ENCODE assay signal across 14 cellular contexts in genomic region chr11:123169821-123170220, GRCh38. TPM values are rescaled to one million over a fixed set of nuclear protein-coding genes. Genes with fewer than 3 reads are reported as not detected.
DNase-seq lines count a peak whose midpoint lies in the region; ATAC-seq and TF ChIP-seq lines count a peak whose summit lies in the region.
"Had no signal": no experiment of that assay in that cellular context is flagged by ENCODE, and none has a peak within 500 bp of the region (broad histone marks: within the 10 kb centered on the region; RNA-seq: fewer than 3 reads in every experiment).

No MANE protein-coding gene starts in this region.

- no peak for TF ChIP-seq CTCF in psoas muscle (IDR thresholded peaks at IDR 0.05)
- TF ChIP-seq CTCF in esophagus squamous epithelium (IDR thresholded peaks at IDR 0.05) = no peak
- no peak for TF ChIP-seq CTCF in omental fat pad (IDR thresholded peaks at IDR 0.05)

- H3K9ac ChIP-seq in HUES48 (ENCODE audit: low read depth, low read length) (no peak overlapping the region), adipocyte (ENCODE audit: low read length) (peak overlapping the region; percentile 4), muscle layer of colon (ENCODE audit: low read length) (no peak overlapping the region)

- TF ChIP-seq POLR2A in esophagus squamous epithelium (IDR thresholded peaks at IDR 0.05) = no peak

- intact Hi-C loops in psoas muscle (cut with DNase I) = no loop called here
- intact Hi-C loops in esophagus squamous epithelium (cut with DNase I) = loop anchor here (10.0 kb wide), 1 partner anchor 75 kb away; no protein-coding TSS in a partner anchor

- no peaks in the 10 kb centered on the region for H3K9me3 ChIP-seq in HUES48 (ENCODE audit: control insufficient read depth, insufficient read depth, low read length)
- H3K9me3 ChIP-seq in adipocyte (ENCODE audit: control insufficient read depth, low read length) = no peaks in the 10 kb centered on the region
- no peaks in the 10 kb centered on the region for H3K9me3 ChIP-seq in muscle layer of colon (ENCODE audit: low read length)
- H3K9me3 ChIP-seq in psoas muscle = no peaks in the 10 kb centered on the region
- H3K9me3 ChIP-seq in esophagus squamous epithelium = no peaks in the 10 kb centered on the region
- H3K9me3 ChIP-seq: A549, Caco-2 had no signal

- H3K36me3 ChIP-seq in HUES48 (ENCODE audit: control insufficient read depth, insufficient read depth, low read length) (no peaks in the 10 kb centered on the region), adipocyte (ENCODE audit: control insufficient read depth, insufficient read depth, low read length, severe bottlenecking) (peaks cover 39% of the 10 kb centered on the region), muscle layer of colon (ENCODE audit: insufficient read depth, low read length) (no peaks in the 10 kb centered on the region), psoas muscle (ENCODE audit: insufficient read depth in 1 of 2, low read depth in 1 of 2) (no peaks in the 10 kb centered on the region), esophagus squamous epithelium (no peaks in the 10 kb centered on the region)

- peaks cover 41% of the 10 kb centered on the region for H3K4me1 ChIP-seq in HUES48 (ENCODE audit: control insufficient read depth, insufficient read depth, low read length)
- H3K4me1 ChIP-seq in adipocyte (ENCODE audit: control insufficient read depth, insufficient read depth, low read length) = peaks cover 78% of the 10 kb centered on the region
- H3K4me1 ChIP-seq in muscle layer of colon (ENCODE audit: insufficient read depth, low read length) = peaks cover 51% of the 10 kb centered on the region
- H3K4me1 ChIP-seq in psoas muscle = no peaks in the 10 kb centered on the region
- H3K4me1 ChIP-seq in esophagus squamous epithelium = peaks cover 0 to 28% (median 7%) of the 10 kb centered on the region in 3 donors

- H3K27ac ChIP-seq in HUES48 (ENCODE audit: low read depth, low read length) (peak overlapping the region; percentile 62), muscle layer of colon (ENCODE audit: low read depth, low read length) (peak overlapping the region; percentile 19), psoas muscle (no peak overlapping the region), esophagus squamous epithelium (no peak overlapping the region)
- H3K27ac ChIP-seq: A549 had no signal

- ATAC-seq in psoas muscle = no peak
- no peak for ATAC-seq in GM18861 (IDR thresholded peaks at IDR 0.05; ENCODE audit: unreplicated experiment)
- no peak for ATAC-seq in omental fat pad (ENCODE audit: low FRiP score)
- ATAC-seq: A549; CD8-positive, alpha-beta T cell; HepG2 had no signal

- H3K4me3 ChIP-seq in HUES48 (ENCODE audit: low read depth, low read length) (no peak overlapping the region), adipocyte (ENCODE audit: low read length) (no peak overlapping the region), muscle layer of colon (ENCODE audit: low read depth in 1 of 2, low read length in 2 of 2) (no peak overlapping the region), psoas muscle (no peak overlapping the region), esophagus squamous epithelium (no peak overlapping the region)
- H3K4me3 ChIP-seq: A549 had no signal

- DNase-seq in adipocyte (ENCODE audit: low read depth) = no peak
- no peak for DNase-seq in psoas muscle
- DNase-seq in esophagus squamous epithelium (lab: John Stamatoyannopoulos, UW) = no peak
- DNase-seq in omental fat pad (ENCODE audit: low spot score) = no peak
- DNase-seq: Caco-2; CD8-positive, alpha-beta T cell; GF-D8; H7 had no signal

- no peaks in the 10 kb centered on the region for H3K27me3 ChIP-seq in HUES48 (ENCODE audit: control insufficient read depth, insufficient read depth, low read length)
- no peaks in the 10 kb centered on the region for H3K27me3 ChIP-seq in adipocyte (replicated peaks; ENCODE audit: control insufficient read depth, insufficient read depth, low read length)
- no peaks in the 10 kb centered on the region for H3K27me3 ChIP-seq in muscle layer of colon (ENCODE audit: control insufficient read depth in 1 of 2, insufficient read depth in 2 of 2, low read length in 2 of 2)
- no peaks in the 10 kb centered on the region for H3K27me3 ChIP-seq in psoas muscle (ENCODE audit: insufficient read depth in 3 of 3, low read length in 2 of 3)
- no peaks in the 10 kb centered on the region for H3K27me3 ChIP-seq in esophagus squamous epithelium

- 95 to 97% (median 96%) methylated on average over 3 of the region's 3 CpGs for WGBS in psoas muscle, 3 donors
- 93 to 95% methylated on average over 3 of the region's 3 CpGs for WGBS in esophagus squamous epithelium, 2 donors

RNA-seq across cellular contexts. Expression of gene CLMP, which starts 25.2 kb away (rescaled TPM):
- total RNA-seq in psoas muscle (1 to 10 TPM; 2.9 to 4.2 (median 3.0) TPM), esophagus squamous epithelium (10 to 100 TPM in 2 of 4 donors, 1 to 10 TPM in 2; 4.8 to 47.9 (median 15.2) TPM), omental fat pad (100 to 1,000 TPM in 3 of 4 donors, 10 to 100 TPM in 1; 89.7 to 182 (median 157) TPM)
- polyA plus RNA-seq in psoas muscle = 1 to 10 TPM in 2 of 3 donors, under 1 TPM in 1; 0.83 to 3.3 (median 1.7) TPM
- total RNA-seq: HepG2, HT-29 had no signal
- polyA plus RNA-seq: HepG2 had no signal

Comparison
In these comparisons a context has a peak if more than half of its experiments do, and no peak if none do; other contexts are left out.
1. H3K27ac ChIP-seq: peak in HUES48 (single experiment) and muscle layer of colon (single experiment); none in psoas muscle (single experiment) and esophagus squamous epithelium (0 of 4).